Comparison of ENCODE assay signal across 19 cellular contexts in the genomic region with DNA sequence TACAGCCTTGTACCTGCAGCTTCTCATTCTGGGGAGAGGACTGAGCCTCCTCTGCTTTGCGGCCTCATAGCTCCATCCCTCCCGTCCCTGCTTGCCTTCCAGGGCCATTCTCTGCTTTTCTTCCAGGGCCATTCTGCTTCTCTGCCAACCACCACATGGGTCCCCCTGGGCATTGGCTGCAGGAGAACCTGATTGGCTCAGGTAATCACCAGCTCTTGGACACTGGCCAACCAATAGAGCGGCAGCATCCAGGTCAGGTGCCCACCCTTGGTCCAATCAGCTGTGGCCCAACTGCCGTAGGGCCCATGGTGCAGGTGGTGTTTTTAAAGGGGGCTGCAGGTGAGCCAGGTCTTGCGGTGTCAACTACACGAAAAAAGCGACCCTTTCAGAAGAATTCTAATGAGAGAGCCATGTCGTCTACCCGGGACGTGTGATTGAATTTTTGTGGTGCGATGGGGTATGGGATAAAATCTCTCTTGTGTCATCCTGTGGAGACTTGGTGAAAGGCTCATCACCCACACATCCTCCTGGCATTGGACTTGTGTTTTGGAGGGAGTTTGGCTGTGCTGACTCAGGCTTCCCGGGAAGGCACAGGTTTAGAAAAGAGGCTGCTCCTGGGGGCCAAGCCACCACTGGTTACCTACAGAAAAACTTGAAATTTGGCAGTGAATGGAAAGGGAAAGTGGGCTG. TPM values are rescaled to one million over a fixed set of nuclear protein-coding genes. Genes with fewer than 3 reads are reported as not detected.
DNase-seq lines count a peak whose midpoint lies in the region; ATAC-seq and TF ChIP-seq lines count a peak whose summit lies in the region.
"Had no signal": no experiment of that assay in that cellular context is flagged by ENCODE, and none has a peak within 500 bp of the region (broad histone marks: within the 10 kb centered on the region; RNA-seq: fewer than 3 reads in every experiment).

No MANE protein-coding gene starts in this region.

- intact Hi-C loops in testis (cut with DNase I; ENCODE audit: low total_unique reads), result no loop called here

- H3K79me2 ChIP-seq in SK-N-SH (ENCODE audit: insufficient read depth), result no peaks in the 10 kb centered on the region

- H3K9me2 ChIP-seq in SK-N-SH, result no peaks in the 10 kb centered on the region

- no peak for TF ChIP-seq RAD21 in SK-N-SH (IDR thresholded peaks at IDR 0.05; ENCODE audit: low read length)

- peak overlapping the region in 1 of 2 experiments; percentile 12; a peak in 1 of 4 replicates for H3K27ac ChIP-seq in SK-N-SH (ENCODE audit: low read depth in 2 of 2, low read length in 1 of 2)
- no peak overlapping the region for H3K27ac ChIP-seq in foreskin keratinocyte
- H3K27ac ChIP-seq in testis, result no peak overlapping the region
- H3K27ac ChIP-seq: colonic mucosa, prostate gland had no signal

- POLR2A ChIA-PET in SK-N-SH (lab: Yijun Ruan, JAX), result no interaction called here

- H3F3A ChIP-seq in SK-N-SH (replicated peaks; ENCODE audit: insufficient read depth), result peaks cover 30% of the 10 kb centered on the region

- H3K27me3 ChIP-seq in SK-N-SH (ENCODE audit: insufficient read depth) (no peaks in the 10 kb centered on the region), foreskin keratinocyte (no peaks in the 10 kb centered on the region), testis (no peaks in the 10 kb centered on the region)
- H3K27me3 ChIP-seq: colonic mucosa had no signal

- H3K9me3 ChIP-seq in SK-N-SH (no peaks in the 10 kb centered on the region), testis (no peaks in the 10 kb centered on the region)
- H3K9me3 ChIP-seq: colonic mucosa, prostate gland had no signal

- TF ChIP-seq CTCF in SK-N-SH (IDR thresholded peaks at IDR 0.05) (no peak), foreskin keratinocyte (conservative IDR thresholded peaks at IDR 0.05) (no peak), testis (IDR thresholded peaks at IDR 0.05) (no peak)

- H3K4me3 ChIP-seq in SK-N-SH (ENCODE audit: low read depth in 2 of 2, low read length in 1 of 2) (no peak overlapping the region), testis (no peak overlapping the region)
- H3K4me3 ChIP-seq: colonic mucosa, lung, prostate gland had no signal

- TF ChIP-seq POLR2A in testis (IDR thresholded peaks at IDR 0.05), result no peak

- peak overlapping the region; percentile 24 for H3K4me2 ChIP-seq in SK-N-SH

- H3K4me1 ChIP-seq in SK-N-SH (ENCODE audit: control insufficient read depth in 1 of 2, insufficient read depth in 2 of 2, low read depth in 1 of 2, low read length in 1 of 2) (peaks cover 27 to 59% of the 10 kb centered on the region in 2 experiments), foreskin keratinocyte (peaks cover 6% of the 10 kb centered on the region), testis (no peaks in the 10 kb centered on the region)
- H3K4me1 ChIP-seq: colonic mucosa, prostate gland had no signal

- DNase-seq in SK-N-SH (peak; percentile 58), NCI-H2171 (lab: John Stamatoyannopoulos, UW) (peak; percentile 97), foreskin keratinocyte (no peak), testis (peak; percentile 57), COR-L47 (lab: John Stamatoyannopoulos, UW) (no peak)
- DNase-seq in activated CD8-positive, alpha-beta memory T cell treated with anti-CD3 and anti-CD28 coated beads, Interleukin-2, amount 50 U/mL, for 4 hours, result no peak
- DNase-seq: activated CD4-positive, alpha-beta T cell treated with anti-CD3 and anti-CD28 coated beads for 36 hours; activated gamma-delta T cell treated with Interleukin-2 at 50 U/mL for 16 hours; aorta; colonic mucosa; foreskin melanocyte; naive thymus-derived CD4-positive, alpha-beta T cell; NCI-H1048; SIG-M5; stimulated activated naive CD8-positive, alpha-beta T cell treated with anti-CD3 and anti-CD28 coated beads, Interleukin-15, Interleukin-2, amounts not matched to agents 100 U/mL and 50 U/mL, for 24 hours had no signal

- H4K20me1 ChIP-seq in SK-N-SH (ENCODE audit: insufficient read depth), result no peaks in the 10 kb centered on the region

- no peak overlapping the region for H3K9ac ChIP-seq in SK-N-SH

- H3K36me3 ChIP-seq in SK-N-SH (replicated peaks in 1 of 2; ENCODE audit: control insufficient read depth in 1 of 2, insufficient read depth in 2 of 2, low read length in 1 of 2) (no peaks in the 10 kb centered on the region), testis (ENCODE audit: low read depth, missing control alignments) (no peaks in the 10 kb centered on the region)
- H3K36me3 ChIP-seq: colonic mucosa, prostate gland had no signal

- H2AFZ ChIP-seq in SK-N-SH (ENCODE audit: low read depth), result no peak overlapping the region

- 79% methylated on average over 12 of the region's 12 CpGs for whole genome bisulfite sequencing in SK-N-SH (ENCODE audit: low lambda C conversion rate)
- WGBS in testis, 2 donors, result 79 to 80% methylated on average over 8 to 12 of the region's 12 CpGs

- ATAC-seq in SK-N-SH treated with all-trans-retinoic acid at 6 μM for 48 hours (no peak), foreskin keratinocyte (peak; percentile 5), GM21576 (IDR thresholded peaks at IDR 0.05; ENCODE audit: unreplicated experiment) (no peak)
- ATAC-seq: activated CD4-positive, alpha-beta T cell treated with anti-CD3 and anti-CD28 coated beads for 36 hours; stimulated activated naive CD8-positive, alpha-beta T cell treated with anti-CD3 and anti-CD28 coated beads, Interleukin-15, Interleukin-2, amounts not matched to agents 100 U/mL and 50 U/mL, for 24 hours had no signal

- CTCF ChIA-PET in SK-N-SH (lab: Yijun Ruan, JAX), result interaction anchor here (0.8 to 1.4 kb wide), 5 partner anchors 39 to 89 kb away, joined by 3 to 5 read pairs (median 4); no protein-coding TSS in a partner anchor

- TF ChIP-seq EP300 in SK-N-SH (IDR thresholded peaks at IDR 0.05; ENCODE audit: borderline replicate concordance in 1 of 2, low read depth in 1 of 2, low read length in 1 of 2), result peak in 1 of 2 experiments; percentile 46; a peak in 1 of 4 replicates

TF ChIP-seq in SK-N-SH, 30 proteins besides CTCF, POLR2A, EP300 and RAD21:
- TF ChIP-seq, protein P1, sequence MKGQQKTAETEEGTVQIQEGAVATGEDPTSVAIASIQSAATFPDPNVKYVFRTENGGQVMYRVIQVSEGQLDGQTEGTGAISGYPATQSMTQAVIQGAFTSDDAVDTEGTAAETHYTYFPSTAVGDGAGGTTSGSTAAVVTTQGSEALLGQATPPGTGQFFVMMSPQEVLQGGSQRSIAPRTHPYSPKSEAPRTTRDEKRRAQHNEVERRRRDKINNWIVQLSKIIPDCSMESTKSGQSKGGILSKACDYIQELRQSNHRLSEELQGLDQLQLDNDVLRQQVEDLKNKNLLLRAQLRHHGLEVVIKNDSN (IDR thresholded peaks at IDR 0.05; ENCODE audit: borderline replicate concordance, low read depth), result peak; percentile 82
- TF ChIP-seq, protein P2, sequence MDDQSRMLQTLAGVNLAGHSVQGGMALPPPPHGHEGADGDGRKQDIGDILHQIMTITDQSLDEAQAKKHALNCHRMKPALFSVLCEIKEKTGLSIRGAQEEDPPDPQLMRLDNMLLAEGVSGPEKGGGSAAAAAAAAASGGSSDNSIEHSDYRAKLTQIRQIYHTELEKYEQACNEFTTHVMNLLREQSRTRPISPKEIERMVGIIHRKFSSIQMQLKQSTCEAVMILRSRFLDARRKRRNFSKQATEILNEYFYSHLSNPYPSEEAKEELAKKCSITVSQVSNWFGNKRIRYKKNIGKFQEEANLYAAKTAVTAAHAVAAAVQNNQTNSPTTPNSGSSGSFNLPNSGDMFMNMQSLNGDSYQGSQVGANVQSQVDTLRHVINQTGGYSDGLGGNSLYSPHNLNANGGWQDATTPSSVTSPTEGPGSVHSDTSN (IDR thresholded peaks at IDR 0.05), result peak; percentile 54
- no peak for TF ChIP-seq POLR2AphosphoS5 (IDR thresholded peaks at IDR 0.05; ENCODE audit: low read depth, low read length)
- 0 out of 2 replicates have a peak, but pooled peaks have one; percentile 12 for TF ChIP-seq FOSL2 (IDR thresholded peaks at IDR 0.05; ENCODE audit: borderline replicate concordance, low read depth)
- peak; percentile 57 for TF ChIP-seq TCF12 (IDR thresholded peaks at IDR 0.05)
- TF ChIP-seq RFX5 (IDR thresholded peaks at IDR 0.05; ENCODE audit: low read length), result no peak
- peak; percentile 46 for TF ChIP-seq NFIC (IDR thresholded peaks at IDR 0.05; ENCODE audit: borderline replicate concordance)

TF ChIP-seq in SK-N-SH treated with all-trans-retinoic acid at 6 μM for 48 hours, 23 proteins besides CTCF, POLR2A, EP300 and RAD21 (continues in another document):
- no peak for TF ChIP-seq ZNF70 (CRISPR knock-in tag; IDR thresholded peaks at IDR 0.05)
- TF ChIP-seq, protein P3, sequence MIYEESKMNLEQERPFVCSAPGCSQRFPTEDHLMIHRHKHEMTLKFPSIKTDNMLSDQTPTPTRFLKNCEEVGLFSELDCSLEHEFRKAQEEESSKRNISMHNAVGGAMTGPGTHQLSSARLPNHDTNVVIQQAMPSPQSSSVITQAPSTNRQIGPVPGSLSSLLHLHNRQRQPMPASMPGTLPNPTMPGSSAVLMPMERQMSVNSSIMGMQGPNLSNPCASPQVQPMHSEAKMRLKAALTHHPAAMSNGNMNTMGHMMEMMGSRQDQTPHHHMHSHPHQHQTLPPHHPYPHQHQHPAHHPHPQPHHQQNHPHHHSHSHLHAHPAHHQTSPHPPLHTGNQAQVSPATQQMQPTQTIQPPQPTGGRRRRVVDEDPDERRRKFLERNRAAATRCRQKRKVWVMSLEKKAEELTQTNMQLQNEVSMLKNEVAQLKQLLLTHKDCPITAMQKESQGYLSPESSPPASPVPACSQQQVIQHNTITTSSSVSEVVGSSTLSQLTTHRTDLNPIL (CRISPR knock-in tag; IDR thresholded peaks at IDR 0.05; ENCODE audit: low read depth), result no peak
- no peak for TF ChIP-seq ZFP3 (CRISPR knock-in tag; IDR thresholded peaks at IDR 0.05)
- TF ChIP-seq, protein P4, sequence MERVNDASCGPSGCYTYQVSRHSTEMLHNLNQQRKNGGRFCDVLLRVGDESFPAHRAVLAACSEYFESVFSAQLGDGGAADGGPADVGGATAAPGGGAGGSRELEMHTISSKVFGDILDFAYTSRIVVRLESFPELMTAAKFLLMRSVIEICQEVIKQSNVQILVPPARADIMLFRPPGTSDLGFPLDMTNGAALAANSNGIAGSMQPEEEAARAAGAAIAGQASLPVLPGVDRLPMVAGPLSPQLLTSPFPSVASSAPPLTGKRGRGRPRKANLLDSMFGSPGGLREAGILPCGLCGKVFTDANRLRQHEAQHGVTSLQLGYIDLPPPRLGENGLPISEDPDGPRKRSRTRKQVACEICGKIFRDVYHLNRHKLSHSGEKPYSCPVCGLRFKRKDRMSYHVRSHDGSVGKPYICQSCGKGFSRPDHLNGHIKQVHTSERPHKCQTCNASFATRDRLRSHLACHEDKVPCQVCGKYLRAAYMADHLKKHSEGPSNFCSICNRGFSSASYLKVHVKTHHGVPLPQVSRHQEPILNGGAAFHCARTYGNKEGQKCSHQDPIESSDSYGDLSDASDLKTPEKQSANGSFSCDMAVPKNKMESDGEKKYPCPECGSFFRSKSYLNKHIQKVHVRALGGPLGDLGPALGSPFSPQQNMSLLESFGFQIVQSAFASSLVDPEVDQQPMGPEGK (CRISPR knock-in tag; IDR thresholded peaks at IDR 0.05; ENCODE audit: borderline replicate concordance), result no peak

RNA-seq across cellular contexts. Expression of a gene that starts 46.0 kb away (rescaled TPM):
- polyA plus RNA-seq in SK-N-SH (2012; rRNA removed) (76.1 and 86.0 TPM in 2 replicates), foreskin keratinocyte (0.17 and 0.72 TPM in 2 replicates), testis (ENCODE audit: insufficient read depth, low read depth, low replicate concordance) (27.3 TPM)
- polyA plus RNA-seq in SK-N-SH (2012; cell fraction: cytosol; rRNA removed), result 44.3 and 58.4 TPM in 2 replicates
- 131 and 142 TPM in 2 replicates for polyA plus RNA-seq in SK-N-SH (2012; cell fraction: nucleus; rRNA removed)
- total RNA-seq in foreskin keratinocyte (0.53 and 2.3 TPM in 2 replicates), testis (10 to 100 TPM; 15.4 to 19.4 TPM)

Comparison
In these comparisons a context has a peak if more than half of its experiments do, and no peak if none do; other contexts are left out.
1. DNase-seq: peak in SK-N-SH (single experiment), NCI-H2171 (single experiment) and testis (single experiment); none in foreskin keratinocyte (0 of 2), activated CD8-positive, alpha-beta memory T cell treated with anti-CD3 and anti-CD28 coated beads, Interleukin-2, amount 50 U/mL, for 4 hours (single experiment) and COR-L47 (single experiment).
2. RNA of a gene that starts 46.0 kb away (polyA plus RNA-seq): 44.3 to 142 TPM in SK-N-SH and 27.3 TPM in testis (single experiment); 0.17 to 0.72 TPM in foreskin keratinocyte; every median in the first group is over 10 times any median in the second.